1 cellular context compared by ENCODE assay signal in the genomic region with DNA sequence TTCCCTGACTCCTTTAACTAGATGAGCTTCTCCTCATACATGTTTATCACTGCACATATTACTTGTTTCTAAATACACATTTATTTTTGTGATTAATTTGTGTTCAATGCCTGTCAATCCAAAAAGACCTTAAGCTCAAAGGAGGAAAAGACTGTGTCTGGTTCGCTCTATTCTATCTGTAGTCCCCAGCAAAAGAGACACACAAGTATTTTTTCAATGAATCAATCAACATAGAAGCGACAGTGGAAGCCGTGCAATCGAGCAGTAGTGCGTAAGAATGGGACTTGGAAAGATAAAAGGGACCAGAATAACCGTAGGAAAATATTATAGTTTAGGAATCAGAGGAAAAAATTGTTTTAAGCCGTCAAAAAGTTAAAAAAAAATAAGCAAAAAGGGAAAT.
TF ChIP-seq lines count a peak whose summit lies in the region.

No MANE protein-coding gene starts in this region.

TF ChIP-seq in IMR-90, 13 proteins besides CTCF, POLR2A, EP300 and RAD21:
- TF ChIP-seq ELK1 (IDR thresholded peaks at IDR 0.05; ENCODE audit: borderline replicate concordance, low read depth, low read length) (no peak), SMC3 (IDR thresholded peaks at IDR 0.05; ENCODE audit: low read depth, low read length) (no peak)
